In the genomic region with DNA sequence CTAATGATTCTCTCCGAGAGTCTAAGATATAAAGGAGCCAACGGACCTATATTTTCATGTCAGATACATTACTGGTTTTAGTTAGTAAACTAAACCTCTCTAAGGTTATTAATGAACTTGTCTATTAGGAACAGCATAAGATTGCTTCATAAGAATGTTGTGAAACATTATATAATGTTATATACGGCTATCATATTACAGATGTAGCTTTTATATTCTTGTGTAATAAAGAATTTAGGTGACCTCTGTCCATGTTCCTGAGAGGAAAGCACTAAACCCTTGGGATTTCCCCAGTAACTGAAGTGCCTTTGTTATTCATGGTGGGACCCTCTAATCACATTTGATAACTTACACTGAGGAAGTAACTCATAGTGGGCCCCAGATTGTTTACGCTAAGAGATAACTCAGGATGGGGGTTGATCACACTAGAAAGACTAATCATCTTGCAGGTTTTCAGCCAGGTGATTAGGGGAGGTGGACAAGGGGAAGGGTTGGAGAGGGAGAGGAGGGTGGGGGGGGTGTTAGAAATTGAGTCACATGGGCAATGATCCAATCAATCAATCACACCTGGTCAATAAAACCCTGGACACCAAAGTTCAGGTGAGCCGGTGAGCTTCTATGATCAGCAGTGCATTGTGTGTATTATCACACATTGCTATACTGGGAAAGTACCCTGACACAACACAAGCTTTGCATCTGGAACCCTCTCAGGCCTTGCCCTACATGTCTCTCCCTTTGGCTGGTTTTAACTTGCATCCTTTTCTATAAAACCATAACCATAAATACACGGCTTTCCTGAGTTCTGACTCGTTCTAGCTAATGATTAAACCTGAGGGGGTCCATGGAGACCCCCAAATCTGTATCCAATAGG, we compare ENCODE assay signal across 22 cellular contexts. TPM values are rescaled to one million over a fixed set of nuclear protein-coding genes. Genes with fewer than 3 reads are reported as not detected.
DNase-seq lines count a peak whose midpoint lies in the region; ATAC-seq, FAIRE-seq and TF ChIP-seq lines count a peak whose summit lies in the region.
"Had no signal": no experiment of that assay in that cellular context is flagged by ENCODE, and none has a peak within 500 bp of the region (broad histone marks: within the 10 kb centered on the region; RNA-seq: fewer than 3 reads in every experiment).

No MANE protein-coding gene starts in this region.

- POLR2A ChIA-PET in GM12878 (lab: Charles Lee): interaction anchor here (0.6 to 1.8 kb wide), 3 partner anchors 9 to 26 kb away, joined by 3 to 11 read pairs (median 3); a partner anchor contains a TSS

- intact Hi-C loops in GM12878 (cut with micrococcal nuclease; ENCODE audit: unreplicated experiment): no loop called here
- intact Hi-C loops in left colon (cut with DNase I, micrococcal nuclease): no loop called here

- no peak overlapping the region for H3K4me2 ChIP-seq in GM12878 (ENCODE audit: control insufficient read depth, insufficient read depth)
- H3K4me2 ChIP-seq: SK-N-SH had no signal

- no peak for TF ChIP-seq RAD21 in GM12878 (IDR thresholded peaks at IDR 0.05; ENCODE audit: insufficient read depth, low read depth, low read length)

- peak; percentile 90 for ATAC-seq in GM12878
- ATAC-seq in left colon: peak; percentile 69
- no peak for ATAC-seq in GM21576 (IDR thresholded peaks at IDR 0.05; ENCODE audit: unreplicated experiment)
- ATAC-seq: CD8-positive, alpha-beta T cell; left ventricle myocardium superior had no signal

- H3K27me3 ChIP-seq in GM12878 (replicated peaks in 1 of 2; ENCODE audit: control insufficient read depth in 2 of 2, insufficient read depth in 2 of 2, low read length in 1 of 2): no peaks in the 10 kb centered on the region

- H3K27ac ChIP-seq in GM12878 (ENCODE audit: control insufficient read depth, insufficient read depth): no peak overlapping the region
- H3K27ac ChIP-seq: coronary artery, thoracic aorta had no signal

- in situ Hi-C loops in GM12878 (cut with MboI): no loop called here

- no TSS peak for BruUV-seq in GM12878 (replicated peaks; lab: Mats Ljungman, UMichigan)

- SMC1A ChIA-PET in GM12878 (lab: Charles Lee; ENCODE audit: uncharacterized antibody, unreplicated experiment): interaction anchor here (0.6 to 1.8 kb wide), 7 partner anchors 9 to 131 kb away, joined by 3 to 11 read pairs (median 3); no protein-coding TSS in a partner anchor

- no peak overlapping the region for H2AFZ ChIP-seq in GM12878 (ENCODE audit: control insufficient read depth, low read depth, low read length)

- no peak for FAIRE-seq in GM12878 (lab: Jason Lieb, UNC)
- FAIRE-seq: endometrium had no signal

- no peak for TF ChIP-seq POLR2A in GM12878 (IDR thresholded peaks at IDR 0.05; ENCODE audit: low read depth, low read length)

- H4K20me1 ChIP-seq in GM12878 (ENCODE audit: control insufficient read depth, insufficient read depth): peaks cover 3% of the 10 kb centered on the region; the same call in 1 of the 2 replicates

- CTCF ChIA-PET in GM12878 (lab: Yijun Ruan, JAX): interaction anchor here (0.6 kb wide), 1 partner anchor 138 kb away, joined by 3 read pairs; no protein-coding TSS in a partner anchor

- no peaks in the 10 kb centered on the region; a peak in 2 of 4 replicates for H3K36me3 ChIP-seq in GM12878 (ENCODE audit: control insufficient read depth in 2 of 2, insufficient read depth in 2 of 2, low read length in 1 of 2)
- H3K36me3 ChIP-seq: thoracic aorta had no signal

- RAD21 ChIA-PET in GM12878 (lab: Charles Lee; ENCODE audit: unreplicated experiment): interaction anchor here (1.1 to 1.6 kb wide), 2 partner anchors 16 to 19 kb away, joined by 3 to 6 read pairs; no protein-coding TSS in a partner anchor

- no peak overlapping the region for H3K9ac ChIP-seq in GM12878 (ENCODE audit: control insufficient read depth, insufficient read depth, low read length)
- H3K9ac ChIP-seq: SK-N-SH had no signal

- TF ChIP-seq EP300 in GM12878 (IDR thresholded peaks at IDR 0.05; ENCODE audit: borderline replicate concordance in 1 of 2, control insufficient read depth in 1 of 2, low read depth in 2 of 2, low read length in 2 of 2): no peak

- peaks cover 11% of the 10 kb centered on the region for H3K9me3 ChIP-seq in GM12878 (replicated peaks; ENCODE audit: control insufficient read depth, insufficient read depth, low read length)
- H3K9me3 ChIP-seq: SK-N-SH, thoracic aorta had no signal

- H3K4me3 ChIP-seq in GM12878: no peak overlapping the region
- H3K4me3 ChIP-seq: coronary artery, thoracic aorta had no signal

- H3K4me1 ChIP-seq in GM12878 (ENCODE audit: control insufficient read depth, insufficient read depth, low read length): 0 out of 2 replicates have a peak, but pooled peaks cover 5% of the 10 kb centered on the region

- TF ChIP-seq CTCF in GM12878 (IDR thresholded peaks at IDR 0.05 in 2 of 3, conservative IDR thresholded peaks at IDR 0.05 in 1 of 3; ENCODE audit: control insufficient read depth in 2 of 3, extremely low read depth in 1 of 3, insufficient read depth in 1 of 3, low read depth in 3 of 3, low read length in 3 of 3): no peak

- peaks cover 87% of the 10 kb centered on the region for H3K79me2 ChIP-seq in GM12878 (ENCODE audit: control insufficient read depth, insufficient read depth, low read length)

- DNase-seq in HCEC 1CT (peak; percentile 11), GM12878 (ENCODE audit: low read depth, low spot score) (no peak), left colon (no peak), T-helper 1 cell (no peak), D341Med (ENCODE audit: low spot score) (no peak), hepatic stellate cell (ENCODE audit: low spot score) (no peak)
- DNase-seq: activated CD4-positive, alpha-beta memory T cell treated with anti-CD3 and anti-CD28 coated beads, Interleukin-2, amount 10 ng/mL, durations not matched to agents 7 days and 5 days; activated gamma-delta T cell treated with Interleukin-2 at 50 U/mL for 16 hours; CD8-positive, alpha-beta T cell; head of caudate nucleus; KBM-7; left ventricle myocardium superior; NCI-H146; NCI-H69; nephron progenitor cell; posterior cingulate gyrus; RPMI8226; SK-N-SH had no signal

- WGBS in GM12878 (ENCODE audit: insufficient coverage, insufficient replicate concordance, low lambda C conversion rate, missing lambda C conversion rate): 50% methylated on average over 7 of the region's 7 CpGs

TF ChIP-seq in GM12878, 131 proteins besides CTCF, POLR2A, EP300 and RAD21:
- no peak for TF ChIP-seq ZBED1 (IDR thresholded peaks at IDR 0.05; ENCODE audit: borderline replicate concordance)
- 0 out of 3 replicates have a peak, but pooled peaks have one; percentile 19 for TF ChIP-seq POU2F2 (IDR thresholded peaks at IDR 0.05; ENCODE audit: borderline replicate concordance, low read depth, low read length)
- TF ChIP-seq, protein P1, sequence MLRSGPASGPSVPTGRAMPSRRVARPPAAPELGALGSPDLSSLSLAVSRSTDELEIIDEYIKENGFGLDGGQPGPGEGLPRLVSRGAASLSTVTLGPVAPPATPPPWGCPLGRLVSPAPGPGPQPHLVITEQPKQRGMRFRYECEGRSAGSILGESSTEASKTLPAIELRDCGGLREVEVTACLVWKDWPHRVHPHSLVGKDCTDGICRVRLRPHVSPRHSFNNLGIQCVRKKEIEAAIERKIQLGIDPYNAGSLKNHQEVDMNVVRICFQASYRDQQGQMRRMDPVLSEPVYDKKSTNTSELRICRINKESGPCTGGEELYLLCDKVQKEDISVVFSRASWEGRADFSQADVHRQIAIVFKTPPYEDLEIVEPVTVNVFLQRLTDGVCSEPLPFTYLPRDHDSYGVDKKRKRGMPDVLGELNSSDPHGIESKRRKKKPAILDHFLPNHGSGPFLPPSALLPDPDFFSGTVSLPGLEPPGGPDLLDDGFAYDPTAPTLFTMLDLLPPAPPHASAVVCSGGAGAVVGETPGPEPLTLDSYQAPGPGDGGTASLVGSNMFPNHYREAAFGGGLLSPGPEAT (IDR thresholded peaks at IDR 0.05; ENCODE audit: low read depth): 0 out of 2 replicates have a peak, but pooled peaks have one; percentile 12
- TF ChIP-seq RFX5 (IDR thresholded peaks at IDR 0.05; ENCODE audit: low read depth, low read length): no peak

RNA-seq across cellular contexts. Expression of a gene that starts 25.8 kb away (rescaled TPM):
- 243 and 246 TPM in 2 replicates for total RNA-seq in GM12878 (2013; cell fraction: nucleolus; rRNA removed)
- 50.2 and 54.5 TPM in 2 replicates for total RNA-seq in GM12878 (2014; rRNA removed)
- 66.1 and 70.9 TPM in 2 replicates for total RNA-seq in GM12878 (2014; rRNA removed; fragmentation: Illumina TruSeq; extraction: Trizol)
- 64.5 and 69.8 TPM in 2 replicates for total RNA-seq in GM12878 (2021)
- polyA plus RNA-seq in GM12878 (2011; ENCODE audit: low read depth): 30.9 TPM
- polyA plus RNA-seq in GM12878 (2011; rRNA removed): 54.6 and 72.1 TPM in 2 replicates
- polyA plus RNA-seq in GM12878 (2011; cell fraction: cytosol; rRNA removed): 28.3 and 29.1 TPM in 2 replicates
- polyA plus RNA-seq in GM12878 (2011; cell fraction: nucleus; rRNA removed): 72.9 and 104 TPM in 2 replicates
- polyA plus RNA-seq in GM12878 (2012): 41.6 and 45.2 TPM in 2 replicates
- polyA plus RNA-seq in GM12878 (2014; fragmentation: Illumina TruSeq; extraction: Trizol): 50.0 and 65.1 TPM in 2 replicates
- polyA plus RNA-seq in GM12878 (2014; fragmentation: Nextera tagmentation; extraction: Ambion mirVana): 10 to 100 TPM; 11.2 to 18.7 TPM
- polyA plus RNA-seq in GM12878 (2014; rRNA removed): 52.0 and 54.9 TPM in 2 replicates
- polyA plus RNA-seq in GM12878 (2016; fragmentation: Nextera tagmentation; extraction: Ambion mirVana): 10 to 100 TPM; 28.4 to 30.9 TPM
- polyA minus RNA-seq in GM12878 (2011; rRNA and poly(A)+ RNA removed): 138 and 166 TPM in 2 replicates
- 54.9 and 66.5 TPM in 2 replicates for polyA minus RNA-seq in GM12878 (2011; cell fraction: cytosol; rRNA and poly(A)+ RNA removed)
- 65.2 and 78.5 TPM in 2 replicates for polyA minus RNA-seq in GM12878 (2011; cell fraction: nucleus; rRNA and poly(A)+ RNA removed)
- 10 to 100 TPM; 79.5 to 89.4 TPM for total RNA-seq in left colon
